Comparison of ENCODE assay signal across 36 cellular contexts in genomic region chr22:37831472-37831871, GRCh38. TPM values are rescaled to one million over a fixed set of nuclear protein-coding genes. Genes with fewer than 3 reads are reported as not detected.
"Had no signal": no experiment of that assay in that cellular context is flagged by ENCODE, and none has a peak within 500 bp of the region (broad histone marks: within the 10 kb centered on the region; RNA-seq: fewer than 3 reads in every experiment).

No MANE protein-coding gene starts in this region.

- H3K36me3 Mint-ChIP-seq: natural killer cell treated with Interleukin-12 subunit alpha and Interleukin-12 subunit beta and Interleukin-15 and Interleukin-18, amount 100 ng/mL, for 72 hours had no signal

- H3K9me3 Mint-ChIP-seq: naive thymus-derived CD8-positive, alpha-beta T cell; natural killer cell treated with Interleukin-12 subunit alpha and Interleukin-12 subunit beta and Interleukin-15 and Interleukin-18, amount 100 ng/mL, for 72 hours; nephron progenitor cell; neural crest cell; stimulated activated memory B cell treated with anti-CD40 and anti-IgM and Interleukin-4, amounts not matched to agents 10 μg/mL and 1 μg/mL and 100 μg/mL, for 72 hours; stimulated activated naive CD8-positive, alpha-beta T cell treated with anti-CD3 and anti-CD28 coated beads, Interleukin-15, amount 100 ng/mL, for 72 hours had no signal

- H3K27me3 Mint-ChIP-seq: naive thymus-derived CD8-positive, alpha-beta T cell; natural killer cell treated with Interleukin-12 subunit alpha and Interleukin-12 subunit beta and Interleukin-15 and Interleukin-18, amount 100 ng/mL, for 72 hours; progenitor cell of endocrine pancreas; stimulated activated memory B cell treated with anti-CD40 and anti-IgM and Interleukin-4, amounts not matched to agents 10 μg/mL and 1 μg/mL and 100 μg/mL, for 72 hours; stimulated activated naive CD8-positive, alpha-beta T cell treated with anti-CD3 and anti-CD28 coated beads, Interleukin-15, amount 100 ng/mL, for 72 hours had no signal

- H3K27me3 ChIP-seq: neutrophil, ovary, spleen, suprapubic skin, testis, tibial nerve, upper lobe of left lung, vagina had no signal

- H3K4me2 ChIP-seq: smooth muscle cell had no signal

- H3K79me2 ChIP-seq: parathyroid adenoma had no signal

- ATAC-seq: naive thymus-derived CD8-positive, alpha-beta T cell; natural killer cell treated with Interleukin-12 subunit alpha and Interleukin-12 subunit beta and Interleukin-15 and Interleukin-18, amount 100 ng/mL, for 72 hours; psoas muscle; right cardiac atrium; sciatic nerve; stimulated activated memory B cell treated with anti-CD40 and anti-IgM and Interleukin-4, amounts not matched to agents 10 μg/mL and 1 μg/mL and 100 μg/mL, for 72 hours; stimulated activated naive CD8-positive, alpha-beta T cell treated with anti-CD3 and anti-CD28 coated beads, Interleukin-15, amount 100 ng/mL, for 72 hours; stimulated activated naive CD8-positive, alpha-beta T cell treated with anti-CD3 and anti-CD28 coated beads, Interleukin-15, Interleukin-2, amounts not matched to agents 100 U/mL and 50 U/mL, for 24 hours had no signal

- H3K4me3 ChIP-seq: ovary, psoas muscle, skin epidermis, smooth muscle cell, spleen, suprapubic skin, testis, tibial nerve, upper lobe of left lung, vagina had no signal

- FAIRE-seq: urothelium cell line had no signal

- H3K4me1 ChIP-seq: parathyroid adenoma, psoas muscle, spleen, testis, tibial nerve, upper lobe of left lung had no signal

- H3K36me3 ChIP-seq: ovary had no signal

- H3K9ac ChIP-seq: parathyroid adenoma had no signal

- H3K27ac Mint-ChIP-seq: naive thymus-derived CD8-positive, alpha-beta T cell; natural killer cell treated with Interleukin-12 subunit alpha and Interleukin-12 subunit beta and Interleukin-15 and Interleukin-18, amount 100 ng/mL, for 72 hours; progenitor cell of endocrine pancreas; stimulated activated memory B cell treated with anti-CD40 and anti-IgM and Interleukin-4, amounts not matched to agents 10 μg/mL and 1 μg/mL and 100 μg/mL, for 72 hours; stimulated activated naive CD8-positive, alpha-beta T cell treated with anti-CD3 and anti-CD28 coated beads, Interleukin-15, amount 100 ng/mL, for 72 hours had no signal

- H3K9me3 ChIP-seq: neutrophil, ovary, psoas muscle, spleen, suprapubic skin, testis, tibial nerve, upper lobe of left lung, vagina had no signal

- H3K27ac ChIP-seq: neutrophil, ovary, parathyroid adenoma, psoas muscle, skin epidermis, spleen, suprapubic skin, testis, tibial nerve, upper lobe of left lung, vagina had no signal

- H3K4me3 Mint-ChIP-seq: natural killer cell treated with Interleukin-12 subunit alpha and Interleukin-12 subunit beta and Interleukin-15 and Interleukin-18, amount 100 ng/mL, for 72 hours; nephron progenitor cell; neural crest cell; stimulated activated memory B cell treated with anti-CD40 and anti-IgM and Interleukin-4, amounts not matched to agents 10 μg/mL and 1 μg/mL and 100 μg/mL, for 72 hours; stimulated activated naive CD8-positive, alpha-beta T cell treated with anti-CD3 and anti-CD28 coated beads, Interleukin-15, amount 100 ng/mL, for 72 hours had no signal

- H3K4me1 Mint-ChIP-seq: neural crest cell; stimulated activated memory B cell treated with anti-CD40 and anti-IgM and Interleukin-4, amounts not matched to agents 10 μg/mL and 1 μg/mL and 100 μg/mL, for 72 hours; stimulated activated naive CD8-positive, alpha-beta T cell treated with anti-CD3 and anti-CD28 coated beads, Interleukin-15, amount 100 ng/mL, for 72 hours had no signal

- H2AFZ ChIP-seq: parathyroid adenoma had no signal

- DNase-seq: naive thymus-derived CD8-positive, alpha-beta T cell; nephron progenitor cell; nucleus accumbens; ovary; psoas muscle; spleen; stimulated activated CD4-positive, alpha-beta T cell treated with anti-CD3 and anti-CD28 coated beads, Interleukin-12 subunit alpha, Interleukin-12 subunit beta, amount 100 ng/mL, for 4 hours; stimulated activated CD4-positive, alpha-beta T cell treated with anti-CD3 and anti-CD28 coated beads, Interleukin-1b, Interleukin-23, amount 100 ng/mL, for 48 hours; stimulated activated CD4-positive, alpha-beta T cell treated with anti-CD3 and anti-CD28 coated beads, Interleukin-4, amount 100 ng/mL, for 1 hour; stimulated activated CD4-positive, alpha-beta T cell treated with anti-CD3 and anti-CD28 coated beads, Interleukin-4, amount 100 ng/mL, for 4 hours; stimulated activated CD8-positive, alpha-beta memory T cell treated with anti-CD3 and anti-CD28 coated beads, Interleukin-4, amount 100 ng/mL, for 48 hours; stimulated activated naive CD4-positive, alpha-beta T cell; stimulated activated naive CD8-positive, alpha-beta T cell treated with anti-CD3 and anti-CD28 coated beads, Interleukin-15, amount 100 ng/mL, for 72 hours; stimulated activated naive CD8-positive, alpha-beta T cell treated with anti-CD3 and anti-CD28 coated beads, Interleukin-15, Interleukin-2, amounts not matched to agents 100 U/mL and 50 U/mL, for 24 hours; substantia nigra; testis; trophoblast cell; upper lobe of left lung had no signal

RNA-seq across cellular contexts. Expression of gene GALR3, which starts 8.3 kb away (rescaled TPM):
- total RNA-seq: naive thymus-derived CD8-positive, alpha-beta T cell; natural killer cell treated with Interleukin-12 subunit alpha and Interleukin-12 subunit beta and Interleukin-15 and Interleukin-18, amount 100 ng/mL, for 72 hours; omental fat pad; ovary; renal cortical epithelial cell; right cardiac atrium; sciatic nerve; smooth muscle cell; spleen; suprapubic skin; tibial nerve; upper lobe of left lung; ureter; vagina had no signal
- polyA plus RNA-seq: naive thymus-derived CD8-positive, alpha-beta T cell; ovary; right cardiac atrium; smooth muscle cell; spleen; thymus had no signal
